Comparison of ENCODE assay signal across 7 cellular contexts in the genomic region with DNA sequence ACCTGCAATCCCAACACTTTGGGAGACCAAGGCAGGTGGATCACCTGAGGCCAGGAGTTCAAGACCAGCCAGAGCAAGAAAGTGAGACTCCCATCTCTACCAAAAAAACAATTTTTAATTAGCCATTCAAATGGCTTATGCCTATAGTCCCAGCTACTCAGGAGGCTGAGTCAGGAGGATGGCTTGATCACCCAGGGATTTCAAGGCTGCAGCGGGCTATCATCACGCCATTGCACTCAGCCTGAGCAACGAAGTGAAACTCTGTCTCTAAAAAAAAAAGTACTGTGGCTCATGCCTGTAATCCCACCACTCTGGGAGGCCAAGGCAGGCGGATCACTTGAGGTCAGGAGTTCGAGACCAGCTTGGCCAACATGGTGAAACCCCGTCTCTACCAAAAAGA. TPM values are rescaled to one million over a fixed set of nuclear protein-coding genes. Genes with fewer than 3 reads are reported as not detected.
DNase-seq lines count a peak whose midpoint lies in the region; ATAC-seq and TF ChIP-seq lines count a peak whose summit lies in the region.
"Not testable (repeated sequence)": the region's sequence is repeated elsewhere in the genome, so short reads cannot be mapped to it uniquely, and the experiment has no call there.
"Had no signal": no experiment of that assay in that cellular context is flagged by ENCODE, and none has a peak within 500 bp of the region (broad histone marks: within the 10 kb centered on the region; RNA-seq: fewer than 3 reads in every experiment).

No MANE protein-coding gene starts in this region.

- H3K9me3 ChIP-seq in Panc1 (ENCODE audit: control insufficient read depth, insufficient read depth, low read depth, low read length), result not testable (repeated sequence)

- peak overlapping the region; percentile 45; the same call in 1 of the 2 replicates for H3K27ac ChIP-seq in Panc1 (ENCODE audit: low read length)

- H3K4me1 Mint-ChIP-seq in activated CD8-positive, alpha-beta memory T cell treated with anti-CD3 and anti-CD28 coated beads, Interleukin-2, amount 10 ng/mL, durations not matched to agents 7 days and 5 days, result peaks cover 72% of the 10 kb centered on the region
- H3K4me1 Mint-ChIP-seq in MCF 10A (ENCODE audit: insufficient read depth, unreplicated experiment), result peaks cover 57% of the 10 kb centered on the region
- peaks cover 41 to 87% (median 78%) of the 10 kb centered on the region in 4 donors for H3K4me1 Mint-ChIP-seq in naive thymus-derived CD8-positive, alpha-beta T cell
- peaks cover 41% of the 10 kb centered on the region for H3K4me1 Mint-ChIP-seq in type B pancreatic cell (ENCODE audit: unreplicated experiment)

- in situ Hi-C loops in Panc1 (cut with HindIII; ENCODE audit: low pct_unique_long_range_greater_than_20kb, low sequenced_read_pairs), result not testable (repeated sequence)

- not testable (repeated sequence) for H3K27me3 ChIP-seq in Panc1 (ENCODE audit: control insufficient read depth, insufficient read depth, low read length)

- H3K36me3 Mint-ChIP-seq in activated CD8-positive, alpha-beta memory T cell treated with anti-CD3 and anti-CD28 coated beads, Interleukin-2, amount 10 ng/mL, durations not matched to agents 7 days and 5 days, result peaks cover 22% of the 10 kb centered on the region
- H3K36me3 Mint-ChIP-seq in MCF 10A (ENCODE audit: insufficient read depth, unreplicated experiment) (peaks cover 54% of the 10 kb centered on the region), type B pancreatic cell (peaks cover 13% of the 10 kb centered on the region)
- peaks cover 0 to 22% (median 0%) of the 10 kb centered on the region in 3 donors for H3K36me3 Mint-ChIP-seq in naive thymus-derived CD8-positive, alpha-beta T cell

- CTCF ChIA-PET in Panc1 (lab: Charles Lee); activated CD8-positive, alpha-beta memory T cell treated with anti-CD3 and anti-CD28 coated beads, Interleukin-2, amount 10 ng/mL, durations not matched to agents 7 days and 5 days (lab: Charles Lee): not testable (repeated sequence)
- CTCF ChIA-PET in MCF 10A (lab: Yijun Ruan, JAX), result interaction anchor here (0.6 to 4.6 kb wide), 7 partner anchors 18 to 86 kb away, joined by 3 to 30 read pairs (median 7); partner anchors contain the start of genes KLHDC9 and PPOX

- POLR2A ChIA-PET in Panc1 (lab: Charles Lee), result not testable (repeated sequence)
- POLR2A ChIA-PET in MCF 10A (lab: Yijun Ruan, JAX), result interaction anchor here (0.7 to 6.9 kb wide), 11 partner anchors 10 to 401 kb away, joined by 3 to 112 read pairs (median 12); partner anchors contain the start of genes B4GALT3, F11R, PPOX and USP21
- POLR2A ChIA-PET in naive thymus-derived CD8-positive, alpha-beta T cell (lab: Charles Lee), result interaction anchor here (0.6 to 1.9 kb wide), 3 partner anchors 50 to 86 kb away, joined by 3 to 4 read pairs (median 4); partner anchors contain the start of genes NDUFS2 and PPOX

- not testable (repeated sequence) for BruUV-seq in Panc1 (replicated peaks; lab: Mats Ljungman, UMichigan); MCF 10A (replicated peaks; lab: Mats Ljungman, UMichigan)

- intact Hi-C loops in Panc1 (cut with micrococcal nuclease; ENCODE audit: unreplicated experiment), result not testable (repeated sequence)
- intact Hi-C loops in MCF 10A (cut with micrococcal nuclease), result loop anchor here (1.0 kb wide), 2 partner anchors 16 to 42 kb away; partner anchors contain the start of gene DEDD

- ATAC-seq in Panc1; activated CD8-positive, alpha-beta memory T cell treated with anti-CD3 and anti-CD28 coated beads, Interleukin-2, amount 10 ng/mL, durations not matched to agents 7 days and 5 days; naive thymus-derived CD8-positive, alpha-beta T cell: not testable (repeated sequence)

- TF ChIP-seq CTCF in Panc1 (IDR thresholded peaks at IDR 0.05); MCF 10A (IDR thresholded peaks at IDR 0.05; ENCODE audit: unreplicated experiment); type B pancreatic cell (conservative IDR thresholded peaks at IDR 0.05): not testable (repeated sequence)

- peak overlapping the region; percentile 52 for H3K27ac Mint-ChIP-seq in activated CD8-positive, alpha-beta memory T cell treated with anti-CD3 and anti-CD28 coated beads, Interleukin-2, amount 10 ng/mL, durations not matched to agents 7 days and 5 days
- H3K27ac Mint-ChIP-seq in MCF 10A (ENCODE audit: low read depth, unreplicated experiment), result peak overlapping the region; percentile 88
- H3K27ac Mint-ChIP-seq in naive thymus-derived CD8-positive, alpha-beta T cell, result peak overlapping the region in 5 of 10 donors; percentile 5 to 69 (median 48)
- H3K27ac Mint-ChIP-seq in type B pancreatic cell, result peak overlapping the region; percentile 17

- H3K4me3 Mint-ChIP-seq in activated CD8-positive, alpha-beta memory T cell treated with anti-CD3 and anti-CD28 coated beads, Interleukin-2, amount 10 ng/mL, durations not matched to agents 7 days and 5 days, result peak overlapping the region; percentile 93
- peak overlapping the region; percentile 97 for H3K4me3 Mint-ChIP-seq in MCF 10A (ENCODE audit: unreplicated experiment)
- peak overlapping the region; percentile 91 to 97 (median 95) for H3K4me3 Mint-ChIP-seq in naive thymus-derived CD8-positive, alpha-beta T cell
- H3K4me3 Mint-ChIP-seq in type B pancreatic cell, result peak overlapping the region; percentile 68

- peak; percentile 53 for DNase-seq in ELR (ENCODE audit: low read depth)
- DNase-seq in Panc1 (ENCODE audit: low read depth, low spot score); activated CD8-positive, alpha-beta memory T cell treated with anti-CD3 and anti-CD28 coated beads, Interleukin-2, amount 10 ng/mL, durations not matched to agents 7 days and 5 days; MCF 10A (ENCODE audit: unreplicated experiment); naive thymus-derived CD8-positive, alpha-beta T cell; type B pancreatic cell (ENCODE audit: extremely low spot score, unreplicated experiment): not testable (repeated sequence)

- not testable (repeated sequence) for H3K36me3 ChIP-seq in Panc1 (ENCODE audit: control insufficient read depth, insufficient read depth, low read length)

- H3K4me1 ChIP-seq in Panc1 (ENCODE audit: control insufficient read depth, insufficient read depth, low read length), result peaks cover 36% of the 10 kb centered on the region

- not testable (repeated sequence) for H3K27me3 Mint-ChIP-seq in activated CD8-positive, alpha-beta memory T cell treated with anti-CD3 and anti-CD28 coated beads, Interleukin-2, amount 10 ng/mL, durations not matched to agents 7 days and 5 days; MCF 10A (ENCODE audit: insufficient read depth, unreplicated experiment); naive thymus-derived CD8-positive, alpha-beta T cell; type B pancreatic cell

- peak overlapping the region in 1 of 2 experiments; percentile 100; a peak in 2 of 4 replicates for H3K4me3 ChIP-seq in Panc1 (ENCODE audit: low read depth in 2 of 2, low read length in 2 of 2)

- not testable (repeated sequence) for H3K9me3 Mint-ChIP-seq in activated CD8-positive, alpha-beta memory T cell treated with anti-CD3 and anti-CD28 coated beads, Interleukin-2, amount 10 ng/mL, durations not matched to agents 7 days and 5 days (ENCODE audit: low read depth); MCF 10A (ENCODE audit: unreplicated experiment); naive thymus-derived CD8-positive, alpha-beta T cell; type B pancreatic cell

RNA-seq across cellular contexts. Expression of gene PFDN2, which starts 1.9 kb away (rescaled TPM):
- 98.6 TPM for total RNA-seq in Panc1 (2021; ENCODE audit: unreplicated experiment)
- 161 TPM for polyA plus RNA-seq in Panc1 (2012; ENCODE audit: insufficient read length)
- total RNA-seq in activated CD8-positive, alpha-beta memory T cell treated with anti-CD3 and anti-CD28 coated beads, Interleukin-2, amount 10 ng/mL, durations not matched to agents 7 days and 5 days, result 10 to 100 TPM; 82.8 to 98.5 TPM
- total RNA-seq in MCF 10A (2022), result 514 and 683 TPM in 2 replicates
- 10 to 100 TPM; 37.9 to 41.4 TPM for total RNA-seq in naive thymus-derived CD8-positive, alpha-beta T cell
- 10 to 100 TPM; 74.6 to 91.3 (median 86.0) TPM for polyA plus RNA-seq in naive thymus-derived CD8-positive, alpha-beta T cell
- 41.1 and 50.9 TPM in 2 replicates for total RNA-seq in type B pancreatic cell (ENCODE audit: low replicate concordance)

RNA-seq across cellular contexts. Expression of gene NIT1, which starts 1.9 kb away (rescaled TPM):
- total RNA-seq in Panc1 (2021; ENCODE audit: unreplicated experiment) (31.3 TPM), MCF 10A (2022) (73.4 and 75.4 TPM in 2 replicates), type B pancreatic cell (ENCODE audit: low replicate concordance) (42.4 and 47.5 TPM in 2 replicates)
- 26.8 TPM for polyA plus RNA-seq in Panc1 (2012; ENCODE audit: insufficient read length)
- 10 to 100 TPM; 36.4 to 40.9 TPM for total RNA-seq in activated CD8-positive, alpha-beta memory T cell treated with anti-CD3 and anti-CD28 coated beads, Interleukin-2, amount 10 ng/mL, durations not matched to agents 7 days and 5 days
- 10 to 100 TPM; 43.5 to 46.4 TPM for total RNA-seq in naive thymus-derived CD8-positive, alpha-beta T cell
- 10 to 100 TPM; 16.8 to 25.0 (median 18.3) TPM for polyA plus RNA-seq in naive thymus-derived CD8-positive, alpha-beta T cell

RNA-seq across cellular contexts. Expression of gene DEDD, which starts 16.5 kb away (rescaled TPM):
- total RNA-seq in Panc1 (2021; ENCODE audit: unreplicated experiment), result 42.5 TPM
- 52.6 TPM for polyA plus RNA-seq in Panc1 (2012; ENCODE audit: insufficient read length)
- total RNA-seq in activated CD8-positive, alpha-beta memory T cell treated with anti-CD3 and anti-CD28 coated beads, Interleukin-2, amount 10 ng/mL, durations not matched to agents 7 days and 5 days, result 10 to 100 TPM; 37.1 to 40.6 TPM
- 63.1 and 73.6 TPM in 2 replicates for total RNA-seq in MCF 10A (2022)
- 10 to 100 TPM; 35.3 to 38.6 TPM for total RNA-seq in naive thymus-derived CD8-positive, alpha-beta T cell
- polyA plus RNA-seq in naive thymus-derived CD8-positive, alpha-beta T cell, result 10 to 100 TPM; 29.0 to 35.4 (median 29.3) TPM
- 31.3 and 41.0 TPM in 2 replicates for total RNA-seq in type B pancreatic cell (ENCODE audit: low replicate concordance)

RNA-seq across cellular contexts. Expression of gene KLHDC9, which starts 17.8 kb away (rescaled TPM):
- 7.6 TPM for total RNA-seq in Panc1 (2021; ENCODE audit: unreplicated experiment)
- polyA plus RNA-seq in Panc1 (2012; ENCODE audit: insufficient read length), result 7.8 TPM
- total RNA-seq in activated CD8-positive, alpha-beta memory T cell treated with anti-CD3 and anti-CD28 coated beads, Interleukin-2, amount 10 ng/mL, durations not matched to agents 7 days and 5 days, result under 1 TPM; 0.52 to 0.85 TPM
- not detected in 2 replicates for total RNA-seq in MCF 10A (2022)
- total RNA-seq in naive thymus-derived CD8-positive, alpha-beta T cell, result under 1 TPM; 0.60 to 0.96 TPM
- 1 to 10 TPM in 1 of 3 donors, under 1 TPM in 2; 0.30 to 1.5 (median 0.62) TPM for polyA plus RNA-seq in naive thymus-derived CD8-positive, alpha-beta T cell
- 14.1 and 14.3 TPM in 2 replicates for total RNA-seq in type B pancreatic cell (ENCODE audit: low replicate concordance)

RNA-seq across cellular contexts. Expression of gene NECTIN4, which starts 26.6 kb away (rescaled TPM):
- total RNA-seq in Panc1 (2021; ENCODE audit: unreplicated experiment), result not detected
- not detected for polyA plus RNA-seq in Panc1 (2012; ENCODE audit: insufficient read length)
- under 1 TPM; 0.12 TPM for total RNA-seq in activated CD8-positive, alpha-beta memory T cell treated with anti-CD3 and anti-CD28 coated beads, Interleukin-2, amount 10 ng/mL, durations not matched to agents 7 days and 5 days
- total RNA-seq in MCF 10A (2022), result 7.0 and 11.2 TPM in 2 replicates
- not detected for total RNA-seq in naive thymus-derived CD8-positive, alpha-beta T cell
- not detected for polyA plus RNA-seq in naive thymus-derived CD8-positive, alpha-beta T cell
- 57.7 and 193 TPM in 2 replicates for total RNA-seq in type B pancreatic cell (ENCODE audit: low replicate concordance)
- total RNA-seq: ascending aorta had no signal
